1 cellular context compared by ENCODE assay signal in the genomic region with DNA sequence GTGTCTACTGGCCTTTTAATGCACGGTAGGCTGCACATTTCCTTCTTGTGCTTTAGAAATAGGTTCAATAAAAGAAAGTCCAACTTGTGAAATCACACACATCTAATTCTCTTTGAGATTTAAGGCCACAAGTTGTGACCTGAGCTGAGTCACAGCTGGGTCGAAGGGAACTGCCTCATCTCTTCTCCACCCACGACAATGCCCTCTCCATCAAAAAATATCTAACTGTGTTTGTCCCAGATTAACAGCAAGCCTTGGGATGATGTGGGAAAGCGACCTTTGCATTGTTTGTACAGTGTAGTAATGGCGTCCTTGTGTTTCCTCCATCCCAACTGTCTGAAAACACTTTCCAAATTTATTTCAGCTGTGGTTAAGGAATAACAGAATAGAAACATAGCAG.
TF ChIP-seq lines count a peak whose summit lies in the region.

No MANE protein-coding gene starts in this region.

TF ChIP-seq in liver, 16 proteins besides CTCF, POLR2A, EP300 and RAD21 (continued from another document):
- peak in 1 of 2 donors; percentile 5 for TF ChIP-seq HNF4A (conservative IDR thresholded peaks at IDR 0.05)
- TF ChIP-seq NR2F2 (IDR thresholded peaks at IDR 0.05) = no peak
- TF ChIP-seq YY1 (IDR thresholded peaks at IDR 0.05) = peak; percentile 50
TF ChIP-seq in liver: peak in this region for 2.
